12 cellular contexts compared by ENCODE assay signal in the genomic region with DNA sequence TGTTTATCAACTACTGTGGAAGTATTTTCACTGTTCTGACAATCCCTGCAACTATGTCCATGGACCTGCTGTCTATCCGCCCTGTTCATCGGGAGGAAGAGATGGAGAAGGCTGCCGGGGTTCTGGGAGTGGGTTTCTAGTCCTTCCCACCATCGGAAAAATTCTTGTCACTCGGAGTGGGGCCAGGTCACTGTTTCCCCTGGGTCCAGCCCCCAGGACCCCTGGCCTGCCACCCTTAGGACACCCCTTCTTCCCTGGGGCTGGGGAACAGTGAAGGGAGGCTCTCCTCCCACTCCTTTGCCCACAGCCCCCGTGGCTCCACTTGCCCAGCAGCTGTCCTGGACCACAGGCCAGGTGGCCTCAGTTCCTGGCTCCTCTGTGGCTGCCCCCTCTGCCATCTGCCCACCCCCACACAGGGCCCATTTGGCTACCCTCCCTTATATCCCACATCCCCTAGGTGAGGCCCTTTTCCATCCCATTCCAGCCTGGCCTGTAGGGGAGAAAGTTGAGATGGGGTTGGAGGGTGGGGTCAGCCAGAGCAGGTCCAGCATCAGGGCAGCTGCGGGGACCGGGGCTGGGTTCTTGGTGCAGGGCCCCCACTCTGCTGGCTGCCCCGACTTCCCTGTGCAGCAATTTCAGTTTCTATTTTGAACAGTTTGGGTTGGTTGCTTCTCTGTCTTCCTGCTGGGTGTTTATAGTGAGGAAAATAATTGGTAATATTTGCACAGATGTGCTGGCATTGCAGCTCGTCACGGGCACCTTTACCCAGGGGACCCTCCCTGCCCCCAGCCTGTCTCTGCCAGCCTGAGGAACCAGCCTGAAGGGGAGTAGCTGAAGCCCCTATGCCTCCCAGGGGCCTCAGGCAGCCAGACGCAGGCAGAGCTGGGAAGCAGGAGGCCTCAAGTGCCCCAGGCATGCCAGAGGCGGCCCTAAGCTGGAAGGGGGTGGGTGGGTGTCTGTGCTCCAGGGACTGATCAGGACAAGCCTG. TPM values are rescaled to one million over a fixed set of nuclear protein-coding genes. Genes with fewer than 3 reads are reported as not detected.
DNase-seq lines count a peak whose midpoint lies in the region; ATAC-seq, FAIRE-seq and TF ChIP-seq lines count a peak whose summit lies in the region.
"Had no signal": no experiment of that assay in that cellular context is flagged by ENCODE, and none has a peak within 500 bp of the region (broad histone marks: within the 10 kb centered on the region; RNA-seq: fewer than 3 reads in every experiment).

No MANE protein-coding gene starts in this region.

- H3K4me2 ChIP-seq in OCI-LY1 (ENCODE audit: low read length), result peak overlapping the region; percentile 57
- H3K4me2 ChIP-seq in keratinocyte (ENCODE audit: control insufficient read depth, extremely low read depth, insufficient read depth, low read depth, low read length), result peak overlapping the region; percentile 46

- TF ChIP-seq CTCF in CD14-positive monocyte (IDR thresholded peaks at IDR 0.05) (no peak), GM12865 (IDR thresholded peaks at IDR 0.05; ENCODE audit: insufficient read depth, low read depth, low read length, missing control alignments) (no peak), OCI-LY1 (IDR thresholded peaks at IDR 0.05; ENCODE audit: low read length) (no peak), keratinocyte (optimal IDR thresholded peaks at IDR 0.05 in 1 of 3, IDR thresholded peaks at IDR 0.05 in 1 of 3, conservative IDR thresholded peaks at IDR 0.05 in 1 of 3; ENCODE audit: extremely low read depth in 1 of 3, insufficient read depth in 2 of 3, low read length in 3 of 3) (no peak)

- no peak for FAIRE-seq in keratinocyte (lab: Jason Lieb, UNC)

- no peaks in the 10 kb centered on the region for H3K9me3 Mint-ChIP-seq in CD14-positive monocyte

- peak overlapping the region; percentile 59 for H3K27ac ChIP-seq in OCI-LY1 (ENCODE audit: low read depth, low read length, poor library complexity, severe bottlenecking)
- no peak overlapping the region for H3K27ac ChIP-seq in keratinocyte (ENCODE audit: control insufficient read depth, insufficient read depth, low read length)
- H3K27ac ChIP-seq: body of pancreas, suprapubic skin had no signal

- H3K9me3 ChIP-seq in OCI-LY1 (ENCODE audit: low read length) (no peaks in the 10 kb centered on the region), keratinocyte (ENCODE audit: control insufficient read depth, low read depth, low read length) (no peaks in the 10 kb centered on the region)
- H3K9me3 ChIP-seq: body of pancreas, suprapubic skin had no signal

- no peak overlapping the region; the same call in 1 of the 2 replicates for H3K9ac ChIP-seq in OCI-LY1 (ENCODE audit: low read length)
- no peak overlapping the region for H3K9ac ChIP-seq in keratinocyte (ENCODE audit: control insufficient read depth, extremely low read depth, insufficient read depth, low read length)

- H3K79me2 ChIP-seq in OCI-LY1 (ENCODE audit: insufficient read depth, low read length) (no peaks in the 10 kb centered on the region), keratinocyte (ENCODE audit: control insufficient read depth, insufficient read depth, low read length) (no peaks in the 10 kb centered on the region)

- H3K9me1 ChIP-seq in keratinocyte (ENCODE audit: control insufficient read depth, extremely low read depth, insufficient read depth, low read length), result no peaks in the 10 kb centered on the region

- H3K36me3 Mint-ChIP-seq in CD14-positive monocyte, result no peaks in the 10 kb centered on the region

- no peak for ATAC-seq in HG03439 (IDR thresholded peaks at IDR 0.05; ENCODE audit: unreplicated experiment)

- intact Hi-C loops in CD14-positive monocyte (cut with micrococcal nuclease), result no loop called here

- H3K4me3 ChIP-seq in GM12865 (ENCODE audit: low read depth, low read length) (peak overlapping the region; percentile 22), OCI-LY1 (ENCODE audit: low read depth, low read length, poor library complexity, severe bottlenecking) (peak overlapping the region; percentile 27), keratinocyte (ENCODE audit: control insufficient read depth in 2 of 3, extremely low read depth in 1 of 3, insufficient read depth in 2 of 3, low read depth in 1 of 3, low read length in 3 of 3) (no peak overlapping the region)
- H3K4me3 ChIP-seq: body of pancreas had no signal

- H3K4me1 ChIP-seq in OCI-LY1 (ENCODE audit: insufficient read depth, low read length, severe bottlenecking) (peaks cover 32% of the 10 kb centered on the region), keratinocyte (ENCODE audit: control insufficient read depth, extremely low read depth, insufficient read depth, low read length) (peaks cover 9% of the 10 kb centered on the region)

- H2AFZ ChIP-seq in OCI-LY1 (ENCODE audit: low read length), result no peak overlapping the region
- no peak overlapping the region for H2AFZ ChIP-seq in keratinocyte (ENCODE audit: control insufficient read depth, low read length)

- H4K20me1 ChIP-seq in OCI-LY1 (ENCODE audit: insufficient read depth, low read length), result no peaks in the 10 kb centered on the region
- H4K20me1 ChIP-seq in keratinocyte (ENCODE audit: control insufficient read depth, extremely low read depth, insufficient read depth, low read length), result no peaks in the 10 kb centered on the region

- no peaks in the 10 kb centered on the region for H3K27me3 ChIP-seq in OCI-LY1 (ENCODE audit: insufficient read depth, low read length)
- H3K27me3 ChIP-seq in keratinocyte (ENCODE audit: control insufficient read depth, extremely low read depth, insufficient read depth, low read length), result peaks cover 35% of the 10 kb centered on the region
- H3K27me3 ChIP-seq: body of pancreas had no signal

- no peak for DNase-seq in CD14-positive monocyte (ENCODE audit: low spot score)
- DNase-seq in GM12865 (ENCODE audit: low read depth), result peak; percentile 32
- no peak for DNase-seq in keratinocyte (ENCODE audit: low read depth, low spot score)
- DNase-seq in stimulated activated naive CD4-positive, alpha-beta T cell (lab: John Stamatoyannopoulos, UW), result no peak
- DNase-seq in NCI-H345 treated with DMSO at 0.1 percent for 48 hours (lab: John Stamatoyannopoulos, UW; ENCODE audit: unreplicated experiment), result no peak
- DNase-seq in effector CD8-positive, alpha-beta T cell (lab: John Stamatoyannopoulos, UW), result no peak
- DNase-seq: posterior cingulate gyrus; stimulated activated CD4-positive, alpha-beta T cell treated with anti-CD3 and anti-CD28 coated beads, Interleukin-4, amount 100 ng/mL, for 1 hour had no signal

- H3K4me3 Mint-ChIP-seq in CD14-positive monocyte, result peak overlapping the region; percentile 70 to 84

- no peaks in the 10 kb centered on the region for H3K9me2 ChIP-seq in OCI-LY1 (ENCODE audit: low read depth, low read length)

- H3F3A ChIP-seq in OCI-LY1 (ENCODE audit: insufficient read depth, low read length), result no peaks in the 10 kb centered on the region

- no peaks in the 10 kb centered on the region for H3K36me3 ChIP-seq in OCI-LY1 (ENCODE audit: insufficient read depth, low read length)
- H3K36me3 ChIP-seq in keratinocyte (ENCODE audit: control insufficient read depth in 2 of 2, extremely low read depth in 1 of 2, insufficient read depth in 2 of 2, low read length in 2 of 2), result no peaks in the 10 kb centered on the region
- H3K36me3 ChIP-seq: suprapubic skin had no signal

- H3K27ac Mint-ChIP-seq in CD14-positive monocyte, result peak overlapping the region in 5 of 7 donors; percentile 10 to 75 (median 28)

- peaks cover 9 to 10% (median 9%) of the 10 kb centered on the region in 3 donors for H3K27me3 Mint-ChIP-seq in CD14-positive monocyte (ENCODE audit: low read depth in 3 of 3)

- dilution Hi-C loops in keratinocyte (cut with MboI; ENCODE audit: extremely low pct_ligation_motif_present, low sequenced_read_pairs), result no loop called here

- peaks cover 24% of the 10 kb centered on the region for H3K4me1 Mint-ChIP-seq in CD14-positive monocyte

RNA-seq across cellular contexts. Expression of gene SYNDIG1L, which starts 23.5 kb away (rescaled TPM):
- polyA plus RNA-seq in CD14-positive monocyte (not detected), keratinocyte (not detected in 3 replicates)
- polyA plus RNA-seq in keratinocyte (2011; ENCODE audit: low read depth), result not detected
- not detected in 2 replicates for polyA plus RNA-seq in keratinocyte (2011; cell fraction: cytosol; rRNA removed)
- not detected in 2 replicates for polyA plus RNA-seq in keratinocyte (2011; cell fraction: nucleus; rRNA removed)
- polyA plus RNA-seq in keratinocyte (2012; ENCODE audit: low replicate concordance), result 0.42 TPM in 1 of 2 replicates, not detected in the other
- polyA minus RNA-seq in keratinocyte, result not detected in 3 replicates
- not detected for polyA minus RNA-seq in keratinocyte (2011; cell fraction: cytosol; rRNA and poly(A)+ RNA removed)
- polyA minus RNA-seq in keratinocyte (2011; cell fraction: nucleus; rRNA and poly(A)+ RNA removed), result not detected in 2 replicates

RNA-seq across cellular contexts. Expression of gene VRTN, which starts 54.3 kb away (rescaled TPM):
- not detected for polyA plus RNA-seq in CD14-positive monocyte
- not detected in 3 replicates for polyA plus RNA-seq in keratinocyte
- polyA plus RNA-seq in keratinocyte (2011; ENCODE audit: low read depth), result not detected
- not detected in 2 replicates for polyA plus RNA-seq in keratinocyte (2011; cell fraction: cytosol; rRNA removed)
- not detected in 2 replicates for polyA plus RNA-seq in keratinocyte (2011; cell fraction: nucleus; rRNA removed)
- polyA plus RNA-seq in keratinocyte (2012; ENCODE audit: low replicate concordance), result not detected in 2 replicates
- polyA minus RNA-seq in keratinocyte, result not detected in 3 replicates
- polyA minus RNA-seq in keratinocyte (2011; cell fraction: cytosol; rRNA and poly(A)+ RNA removed), result not detected
- not detected in 2 replicates for polyA minus RNA-seq in keratinocyte (2011; cell fraction: nucleus; rRNA and poly(A)+ RNA removed)

Comparison
In these comparisons a context has a peak if more than half of its experiments do, and no peak if none do; other contexts are left out.
1. H3K4me3 ChIP-seq: peak in GM12865 (single experiment) and OCI-LY1 (single experiment); none in keratinocyte (0 of 3).